Comparison of ENCODE assay signal across 18 cellular contexts in the genomic region with DNA sequence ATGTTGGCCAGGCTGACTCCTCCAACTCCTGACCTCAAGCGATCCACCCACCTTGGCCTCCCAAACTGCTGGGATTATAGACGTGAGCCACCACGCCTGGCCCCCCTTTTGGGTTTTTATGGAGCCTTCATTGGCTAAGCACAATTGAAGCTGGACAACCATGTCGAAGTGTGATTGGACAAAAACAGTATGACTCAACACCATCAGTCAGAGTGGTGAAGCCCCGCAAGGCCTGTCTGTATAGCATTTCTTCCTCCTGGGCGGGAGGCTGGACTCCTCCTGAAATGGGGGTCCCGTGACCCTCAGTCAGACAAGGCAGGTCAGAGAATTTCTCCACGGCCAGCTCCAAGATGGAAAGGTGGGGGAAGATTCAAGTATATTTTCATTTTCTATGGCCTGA. TPM values are rescaled to one million over a fixed set of nuclear protein-coding genes. Genes with fewer than 3 reads are reported as not detected.
DNase-seq lines count a peak whose midpoint lies in the region; ATAC-seq, FAIRE-seq and TF ChIP-seq lines count a peak whose summit lies in the region.
"Had no signal": no experiment of that assay in that cellular context is flagged by ENCODE, and none has a peak within 500 bp of the region (broad histone marks: within the 10 kb centered on the region; RNA-seq: fewer than 3 reads in every experiment).

No MANE protein-coding gene starts in this region.

- no peak overlapping the region for H2BK12ac ChIP-seq in mesenchymal stem cell (ENCODE audit: low read length in 2 of 2)

- no peak overlapping the region for H3K14ac ChIP-seq in mesenchymal stem cell (ENCODE audit: low read length in 2 of 2)

- H3K27ac Mint-ChIP-seq in activated T-helper 2 cell treated with anti-CD3 and anti-CD28 coated beads, Interferon-gamma antibody, Interleukin-2, Interleukin-4, amounts not matched to agents 10 μg/mL and 5 μg/mL and 100 μg/mL, durations not matched to agents 14 hours and 24 hours and 36 hours: peak overlapping the region; percentile 37
- no peak overlapping the region for H3K27ac Mint-ChIP-seq in endodermal cell

- H4K91ac ChIP-seq in mesenchymal stem cell (ENCODE audit: low read length): no peak overlapping the region

- no peaks in the 10 kb centered on the region for H3K9me3 ChIP-seq in A549
- no peaks in the 10 kb centered on the region for H3K9me3 ChIP-seq in HCT116 (ENCODE audit: control insufficient read depth in 1 of 2, insufficient read depth in 1 of 2, low read depth in 1 of 2, low read length in 2 of 2)
- no peaks in the 10 kb centered on the region for H3K9me3 ChIP-seq in mesenchymal stem cell (ENCODE audit: control insufficient read depth, low read length)
- H3K9me3 ChIP-seq in endodermal cell (ENCODE audit: control insufficient read depth, low read length): no peaks in the 10 kb centered on the region
- H3K9me3 ChIP-seq: Peyer's patch, tibial nerve had no signal

- no peaks in the 10 kb centered on the region for H3K9me3 Mint-ChIP-seq in activated T-helper 2 cell treated with anti-CD3 and anti-CD28 coated beads, Interferon-gamma antibody, Interleukin-2, Interleukin-4, amounts not matched to agents 10 μg/mL and 5 μg/mL and 100 μg/mL, durations not matched to agents 14 hours and 24 hours and 36 hours
- no peaks in the 10 kb centered on the region for H3K9me3 Mint-ChIP-seq in endodermal cell
- H3K9me3 Mint-ChIP-seq: activated T-cell treated with anti-CD3 and anti-CD28 coated beads, Interleukin-2, amount 50 U/mL, for 4 hours; naive thymus-derived CD8-positive, alpha-beta T cell had no signal

- H4K8ac ChIP-seq in mesenchymal stem cell (ENCODE audit: low read length): no peak overlapping the region

- no peaks in the 10 kb centered on the region for H3K27me3 Mint-ChIP-seq in activated T-helper 2 cell treated with anti-CD3 and anti-CD28 coated beads, Interferon-gamma antibody, Interleukin-2, Interleukin-4, amounts not matched to agents 10 μg/mL and 5 μg/mL and 100 μg/mL, durations not matched to agents 14 hours and 24 hours and 36 hours (ENCODE audit: low read depth)
- peaks cover 6% of the 10 kb centered on the region for H3K27me3 Mint-ChIP-seq in endodermal cell (ENCODE audit: insufficient read depth)

- TF ChIP-seq RAD21 in A549 (conservative IDR thresholded peaks at IDR 0.05 in 1 of 2, IDR thresholded peaks at IDR 0.05 in 1 of 2) (no peak), HCT116 (IDR thresholded peaks at IDR 0.05; ENCODE audit: low read depth) (no peak)

- H2BK120ac ChIP-seq in mesenchymal stem cell (ENCODE audit: low read depth, low read length): no peak overlapping the region

- ATAC-seq in A549 (no peak), HCT116 (no peak)
- ATAC-seq: activated T-cell treated with anti-CD3 and anti-CD28 coated beads, Interleukin-2, amount 50 U/mL, for 4 hours; left ventricle myocardium superior; naive thymus-derived CD8-positive, alpha-beta T cell; right cardiac atrium had no signal

- peak overlapping the region; percentile 65 for H2BK15ac ChIP-seq in mesenchymal stem cell (ENCODE audit: low read depth, poor library complexity, severe bottlenecking)

- H3K4me3 ChIP-seq in A549: no peak overlapping the region
- H3K4me3 ChIP-seq in HCT116 (replicated peaks in 1 of 2; ENCODE audit: low read depth in 1 of 2, low read length in 2 of 2): no peak overlapping the region
- no peak overlapping the region for H3K4me3 ChIP-seq in mesenchymal stem cell (ENCODE audit: insufficient read depth in 1 of 2, low read depth in 1 of 2, low read length in 2 of 2)
- H3K4me3 ChIP-seq in endodermal cell (ENCODE audit: low read length): no peak overlapping the region
- H3K4me3 ChIP-seq: Peyer's patch, tibial nerve had no signal

- no peaks in the 10 kb centered on the region for H3K27me3 ChIP-seq in HCT116 (ENCODE audit: insufficient read depth, low read length)
- H3K27me3 ChIP-seq in mesenchymal stem cell (ENCODE audit: control insufficient read depth in 1 of 2, insufficient read depth in 1 of 2, low read length in 2 of 2): no peaks in the 10 kb centered on the region
- H3K27me3 ChIP-seq in endodermal cell (ENCODE audit: control insufficient read depth, insufficient read depth, low read length, poor library complexity, severe bottlenecking): no peaks in the 10 kb centered on the region
- H3K27me3 ChIP-seq: Peyer's patch had no signal

- H3K79me2 ChIP-seq in HCT116 (ENCODE audit: insufficient read depth, low read length): peaks cover 13% of the 10 kb centered on the region; the same call in 1 of the 2 replicates

- TF ChIP-seq EP300 in A549 (IDR thresholded peaks at IDR 0.05): no peak

- TF ChIP-seq POLR2A in A549 (IDR thresholded peaks at IDR 0.05; ENCODE audit: low read length) (no peak), HCT116 (IDR thresholded peaks at IDR 0.05; ENCODE audit: borderline replicate concordance, extremely low read depth, insufficient read depth, insufficient read length) (no peak)

- H3K18ac ChIP-seq in mesenchymal stem cell (ENCODE audit: low read depth in 1 of 2, low read length in 2 of 2): no peak overlapping the region

- peaks cover 14% of the 10 kb centered on the region for H3K36me3 Mint-ChIP-seq in activated T-helper 2 cell treated with anti-CD3 and anti-CD28 coated beads, Interferon-gamma antibody, Interleukin-2, Interleukin-4, amounts not matched to agents 10 μg/mL and 5 μg/mL and 100 μg/mL, durations not matched to agents 14 hours and 24 hours and 36 hours (ENCODE audit: low read depth)
- H3K36me3 Mint-ChIP-seq in endodermal cell (ENCODE audit: low read depth): no peaks in the 10 kb centered on the region
- H3K36me3 Mint-ChIP-seq: naive thymus-derived CD8-positive, alpha-beta T cell had no signal

- BruUV-seq in HCT116 (replicated peaks; lab: Mats Ljungman, UMichigan): TSS peak; percentile 49

- no peaks in the 10 kb centered on the region for H3K9me2 ChIP-seq in HCT116 (ENCODE audit: insufficient read depth)

- H3K4me1 Mint-ChIP-seq in activated T-helper 2 cell treated with anti-CD3 and anti-CD28 coated beads, Interferon-gamma antibody, Interleukin-2, Interleukin-4, amounts not matched to agents 10 μg/mL and 5 μg/mL and 100 μg/mL, durations not matched to agents 14 hours and 24 hours and 36 hours (ENCODE audit: low read depth): peaks cover 23% of the 10 kb centered on the region
- peaks cover 12% of the 10 kb centered on the region for H3K4me1 Mint-ChIP-seq in endodermal cell

- H3K36me3 ChIP-seq in HCT116 (ENCODE audit: control insufficient read depth in 1 of 2, insufficient read depth in 2 of 2, low read length in 2 of 2) (no peaks in the 10 kb centered on the region), mesenchymal stem cell (ENCODE audit: control insufficient read depth in 1 of 2, insufficient read depth in 2 of 2, low read depth in 1 of 2, low read length in 2 of 2) (no peaks in the 10 kb centered on the region), endodermal cell (ENCODE audit: control insufficient read depth, insufficient read depth, low read length) (no peaks in the 10 kb centered on the region)
- H3K36me3 ChIP-seq: Peyer's patch, tibial nerve had no signal

- intact Hi-C loops in HCT116 (cut with micrococcal nuclease): no loop called here
- intact Hi-C loops in activated T-helper 2 cell treated with anti-CD3 and anti-CD28 coated beads, Interferon-gamma antibody, Interleukin-2, Interleukin-4, amounts not matched to agents 10 μg/mL and 5 μg/mL and 100 μg/mL, durations not matched to agents 14 hours and 24 hours and 36 hours (cut with micrococcal nuclease): loop anchor here (10.0 kb wide), 3 partner anchors 64 to 164 kb away; a partner anchor contains a TSS

- CTCF ChIA-PET in A549 (lab: Yijun Ruan, JAX): interaction anchor here (1.1 to 5.2 kb wide), 4 partner anchors 28 to 605 kb away, joined by 3 to 24 read pairs (median 5); no protein-coding TSS in a partner anchor
- CTCF ChIA-PET in HCT116 (lab: Charles Lee): no interaction called here

- no peak overlapping the region for H2BK5ac ChIP-seq in mesenchymal stem cell (ENCODE audit: low read depth, low read length, poor library complexity, severe bottlenecking)

- no peak overlapping the region for H2AK5ac ChIP-seq in mesenchymal stem cell (ENCODE audit: low read length, severe bottlenecking)

- TF ChIP-seq CTCF in A549 (IDR thresholded peaks at IDR 0.05): no peak
- TF ChIP-seq CTCF in HCT116 (IDR thresholded peaks at IDR 0.05 in 2 of 3, conservative IDR thresholded peaks at IDR 0.05 in 1 of 3; ENCODE audit: borderline replicate concordance in 1 of 3, insufficient read depth in 1 of 3, low read depth in 2 of 3, low read length in 2 of 3): no peak
- no peak for TF ChIP-seq CTCF in endodermal cell (conservative IDR thresholded peaks at IDR 0.05)

- RAD21 ChIA-PET in HCT116 (lab: Charles Lee; ENCODE audit: low non-redundant PET in 1 of 2, low total read pairs in 2 of 2, uncharacterized antibody in 2 of 2, unreplicated experiment in 2 of 2): no interaction called here

- POLR2A ChIA-PET in A549 (lab: Yijun Ruan, JAX) (no interaction called here), HCT116 (lab: Charles Lee) (no interaction called here)

- FAIRE-seq in A549 (lab: Jason Lieb, UNC) (no peak), RCC 7860 (lab: Jason Lieb, UNC) (no peak)

- no peak overlapping the region for H2AFZ ChIP-seq in HCT116 (ENCODE audit: low read depth, low read length, poor library complexity, severe bottlenecking)
- H2AFZ ChIP-seq in mesenchymal stem cell (ENCODE audit: low read depth, low read length): no peak overlapping the region

- H3K4me2 ChIP-seq in A549 (peak overlapping the region; percentile 93), HCT116 (ENCODE audit: low read length) (peak overlapping the region; percentile 12; the same call in 1 of the 2 replicates), mesenchymal stem cell (ENCODE audit: low read length, poor library complexity, severe bottlenecking) (no peak overlapping the region)

- H3K4ac ChIP-seq in mesenchymal stem cell (ENCODE audit: low read depth in 1 of 2, low read length in 2 of 2): no peak overlapping the region

- H3K9ac ChIP-seq in HCT116 (ENCODE audit: low read length) (no peak overlapping the region), mesenchymal stem cell (ENCODE audit: low read length) (peak overlapping the region; percentile 73), endodermal cell (ENCODE audit: extremely low read depth, low read length, poor library complexity, severe bottlenecking) (no peak overlapping the region)

- H3K4me1 ChIP-seq in A549 (peaks cover 35% of the 10 kb centered on the region), HCT116 (ENCODE audit: control insufficient read depth in 1 of 2, insufficient read depth in 2 of 2, low read length in 2 of 2) (peaks cover 0 to 29% of the 10 kb centered on the region in 2 experiments; a peak in 2 of 4 replicates), mesenchymal stem cell (ENCODE audit: control insufficient read depth, insufficient read depth, low read depth, low read length) (peaks cover 14% of the 10 kb centered on the region), endodermal cell (ENCODE audit: control insufficient read depth, insufficient read depth, low read length) (no peaks in the 10 kb centered on the region)

- peaks cover 3% of the 10 kb centered on the region for H3K79me1 ChIP-seq in mesenchymal stem cell (replicated peaks; ENCODE audit: low read length, poor library complexity, severe bottlenecking)

- DNase-seq in A549 (ENCODE audit: low read depth in 1 of 2, low spot score in 1 of 2) (no peak), HCT116 (ENCODE audit: low read depth, low spot score) (no peak), mesenchymal stem cell (no peak), NCI-H2227 treated with DMSO at 0.1 percent for 48 hours (lab: John Stamatoyannopoulos, UW) (no peak), NCI-H187 (lab: John Stamatoyannopoulos, UW) (no peak), endodermal cell (no peak), RCC 7860 (ENCODE audit: low spot score) (no peak)
- DNase-seq in activated T-helper 2 cell treated with anti-CD3 and anti-CD28 coated beads, Interferon-gamma antibody, Interleukin-2, Interleukin-4, amounts not matched to agents 10 μg/mL and 5 μg/mL and 100 μg/mL, durations not matched to agents 14 hours and 24 hours and 36 hours (ENCODE audit: low spot score): no peak
- DNase-seq: activated T-cell treated with anti-CD3 and anti-CD28 coated beads, Interleukin-2, amount 50 U/mL, for 4 hours; Calu3; left ventricle myocardium superior; naive thymus-derived CD8-positive, alpha-beta T cell; NCI-H1694 treated with DMSO at 0.1 percent for 48 hours; NCI-H524 treated with DMSO at 0.1 percent for 48 hours; Peyer's patch; right cardiac atrium; T-helper 1 cell had no signal

- peak overlapping the region; percentile 41 to 100; a peak in 5 of 6 replicates for H3K27ac ChIP-seq in A549
- H3K27ac ChIP-seq in HCT116 (ENCODE audit: low read depth, low read length): no peak overlapping the region
- H3K27ac ChIP-seq in mesenchymal stem cell (ENCODE audit: low read length, poor library complexity, severe bottlenecking): no peak overlapping the region
- no peak overlapping the region for H3K27ac ChIP-seq in endodermal cell (ENCODE audit: low read depth, low read length)
- H3K27ac ChIP-seq: Peyer's patch, tibial nerve had no signal

- peak overlapping the region; percentile 51 for H3K4me3 Mint-ChIP-seq in activated T-helper 2 cell treated with anti-CD3 and anti-CD28 coated beads, Interferon-gamma antibody, Interleukin-2, Interleukin-4, amounts not matched to agents 10 μg/mL and 5 μg/mL and 100 μg/mL, durations not matched to agents 14 hours and 24 hours and 36 hours (ENCODE audit: low read depth)
- no peak overlapping the region for H3K4me3 Mint-ChIP-seq in endodermal cell
- H3K4me3 Mint-ChIP-seq: activated T-cell treated with anti-CD3 and anti-CD28 coated beads, Interleukin-2, amount 50 U/mL, for 4 hours had no signal

- no peak overlapping the region for H3K23ac ChIP-seq in mesenchymal stem cell (ENCODE audit: low read length in 2 of 2)

- 90% methylated on average over 8 of the region's 8 CpGs for WGBS in A549 (ENCODE audit: missing lambda C conversion rate)
- WGBS in mesenchymal stem cell: 96% methylated on average over 8 of the region's 8 CpGs
- 92 to 94% methylated on average over 8 of the region's 8 CpGs for WGBS in endodermal cell (ENCODE audit: insufficient coverage in 1 of 2, insufficient read length in 1 of 2), 2 experiments

- H4K20me1 ChIP-seq in HCT116 (ENCODE audit: insufficient read depth): no peaks in the 10 kb centered on the region

RNA-seq across cellular contexts. Expression of a gene that starts 3.1 kb away (rescaled TPM):
- polyA plus RNA-seq in A549 (2011; rRNA removed) (33.1 and 33.5 TPM in 2 replicates), A549 (2017; fragmentation: RNase III; extraction: RNeasy Plus Mini Kit Qiagen cat#74134 plus additional on column Dnase treatment) (27.4 to 33.0 TPM (median 28.3 TPM) in 3 replicates)
- 64.9 and 65.8 TPM in 2 replicates for polyA plus RNA-seq in A549 (2012; cell fraction: cytosol; rRNA removed)
- polyA plus RNA-seq in A549 (2012; cell fraction: nucleus; rRNA removed): 30.9 and 35.4 TPM in 2 replicates
- 19.5 and 21.9 TPM in 2 replicates for polyA minus RNA-seq in A549 (2011; rRNA and poly(A)+ RNA removed)
- total RNA-seq in HCT116 (2021; ENCODE audit: unreplicated experiment) (21.4 TPM), endodermal cell (10 to 100 TPM; 29.6 to 32.3 TPM)
- polyA plus RNA-seq in HCT116 (2012): 22.0 and 23.3 TPM in 2 replicates
- total RNA-seq in activated T-helper 2 cell treated with anti-CD3 and anti-CD28 coated beads, Interferon-gamma antibody, Interleukin-2, Interleukin-4, amounts not matched to agents 10 μg/mL and 5 μg/mL and 100 μg/mL, durations not matched to agents 14 hours and 24 hours and 36 hours: 122 and 123 TPM in 2 replicates
- polyA plus RNA-seq in mesenchymal stem cell (2013, experiment 1 of 2): 14.6 TPM
- 13.4 TPM for polyA plus RNA-seq in mesenchymal stem cell (2013, experiment 2 of 2)
- polyA plus RNA-seq in endodermal cell (2013, experiment 1 of 2): 12.6 TPM
- 9.5 TPM for polyA plus RNA-seq in endodermal cell (2013, experiment 2 of 2)

Comparison
In these comparisons a context has a peak if more than half of its experiments do, and no peak if none do; other contexts are left out.
1. H3K27ac ChIP-seq: peak in A549 (2 of 2); none in HCT116 (single experiment), mesenchymal stem cell (single experiment) and endodermal cell (single experiment).